In the genomic region with DNA sequence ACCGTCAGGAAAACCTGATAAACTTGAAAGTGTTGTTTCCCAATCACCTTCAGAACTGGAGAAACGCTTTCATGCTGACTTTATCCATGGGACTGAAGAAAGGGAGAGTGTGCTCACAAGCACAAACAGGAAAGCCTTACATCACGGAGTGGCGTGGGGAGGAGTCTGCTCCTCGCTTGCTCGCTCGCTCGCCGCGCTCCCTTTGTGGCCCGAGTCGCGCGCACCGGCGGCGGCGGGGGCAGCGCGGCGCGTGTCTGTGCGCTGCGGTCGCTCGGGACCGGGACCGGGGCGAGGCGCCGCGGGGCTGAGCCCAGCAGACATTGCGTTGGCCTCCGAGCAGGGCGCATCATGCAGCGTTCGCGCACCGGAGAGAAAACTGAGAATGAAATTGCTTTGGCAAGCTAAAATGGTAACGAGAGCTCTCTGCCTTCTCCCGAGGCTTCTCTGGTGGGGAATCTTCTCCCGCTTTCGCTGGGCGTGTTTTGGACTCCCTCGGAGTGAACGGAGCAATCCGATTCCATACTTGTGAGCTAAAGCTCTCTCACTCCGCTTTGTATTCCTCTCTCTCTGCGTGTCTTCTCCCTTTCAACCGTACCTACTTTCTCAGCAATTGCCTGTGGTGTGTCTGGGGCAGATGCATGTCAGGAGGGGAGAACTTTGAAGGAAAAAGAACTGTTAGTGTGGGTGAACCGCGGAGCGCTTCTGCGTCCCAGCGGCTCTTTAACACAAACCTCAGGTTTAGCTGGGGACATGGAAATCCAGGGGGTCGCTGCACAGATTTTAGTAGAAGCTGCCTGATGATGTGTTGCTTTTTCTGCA, we compare ENCODE assay signal across 8 cellular contexts. TPM values are rescaled to one million over a fixed set of nuclear protein-coding genes. Genes with fewer than 3 reads are reported as not detected.
A peak's percentile ranks its signal among the peaks of the same experiment; 100 is the strongest.
DNase-seq lines count a peak whose midpoint lies in the region; ATAC-seq lines count a peak whose summit lies in the region.

A gene (plus strand): TSS at position 205 of the 819 bp plus-strand sequence. CDS start 178 bp downstream, at position 383.

- peak within 1 kb of the TSS; percentile 56 for H3K4me3 ChIP-seq in Jurkat, Clone E6-1 (ENCODE audit: low read length)

- DNase-seq in Daoy (ENCODE audit: low read depth) (peak; percentile 68), UCSD-AML1 (lab: John Stamatoyannopoulos, UW; ENCODE audit: unreplicated experiment) (peak; percentile 48), dedifferentiated amniotic fluid mesenchymal stem cell (ENCODE audit: extremely low spot score) (peak; percentile 65), left kidney (ENCODE audit: low read depth, low spot score) (peak; percentile 94)
- peak; percentile 32 for DNase-seq in Jurkat, Clone E6-1 (ENCODE audit: low read depth, low spot score)
- DNase-seq in stimulated activated CD4-positive, alpha-beta T cell treated with anti-CD3 and anti-CD28 coated beads, Interleukin-15, amount 100 ng/mL, for 24 hours, result peak; percentile 48
- DNase-seq in effector CD8-positive, alpha-beta T cell (lab: John Stamatoyannopoulos, UW), result no peak

- peak; percentile 65 for ATAC-seq in GM21515 (IDR thresholded peaks at IDR 0.05; ENCODE audit: unreplicated experiment)

RNA-seq across cellular contexts. Expression of the gene that starts here (rescaled TPM):
- 5.4 and 8.1 TPM in 2 replicates for total RNA-seq in Daoy (2014; rRNA removed; shearing (Covaris generic))
- 2.3 TPM for polyA plus RNA-seq in Jurkat, Clone E6-1 (2012; ENCODE audit: insufficient read depth, insufficient read length)
